8 cellular contexts compared by ENCODE assay signal in the genomic region with DNA sequence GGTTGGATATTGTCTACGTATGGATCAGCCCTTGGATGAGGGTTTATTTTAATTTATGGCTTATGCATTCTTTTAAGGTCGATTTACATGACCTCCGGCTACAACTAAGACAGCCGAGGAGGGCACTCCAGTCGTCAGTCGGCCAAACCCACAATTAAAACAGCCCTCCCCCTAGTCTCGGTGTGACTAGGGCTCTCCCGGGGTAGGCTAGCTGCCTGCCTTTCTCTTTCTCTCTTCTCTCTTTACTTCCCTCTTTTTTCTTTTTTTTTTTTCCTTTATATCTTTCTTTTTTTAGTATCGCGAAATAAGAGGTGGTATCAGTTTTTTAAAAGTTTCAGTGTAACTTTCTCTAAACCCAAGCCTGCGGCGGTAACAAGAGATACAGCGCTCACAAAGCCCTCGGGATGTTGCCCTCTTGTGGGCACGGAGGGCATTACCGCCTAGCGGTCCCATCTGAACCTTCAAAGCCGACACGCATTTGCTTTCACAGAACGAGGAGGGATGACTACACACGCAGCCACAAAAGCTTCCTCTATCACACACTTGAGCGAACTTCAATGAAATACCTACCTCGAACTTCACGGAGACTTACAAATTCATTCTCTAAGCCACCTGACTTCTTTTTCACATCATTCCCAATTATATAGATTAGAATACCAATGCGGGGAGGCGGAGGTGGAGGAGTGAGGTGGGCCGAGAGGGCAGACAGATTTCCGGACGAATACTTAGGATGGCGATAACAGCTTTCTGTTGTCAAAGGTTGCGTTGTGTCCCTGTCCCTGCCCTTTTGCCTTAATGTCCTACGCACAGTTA.
DNase-seq lines count a peak whose midpoint lies in the region; ATAC-seq, FAIRE-seq and TF ChIP-seq lines count a peak whose summit lies in the region.

No MANE protein-coding gene starts in this region.

- H3K4me3 ChIP-seq in BLaER1 treated with 17β-estradiol and CSF1 and Interleukin-3, amounts not matched to agents 10 nM and 100 nM, result peak overlapping the region; percentile 61 to 75 (median 66)
- H3K4me3 ChIP-seq in ectodermal cell (ENCODE audit: insufficient read depth, low read depth, low read length), result peak overlapping the region; percentile 56
- peak overlapping the region; percentile 60 for H3K4me3 ChIP-seq in lower lobe of right lung

- DNase-seq in GM19239 (ENCODE audit: insufficient read length, low spot score) (peak; percentile 87), NCI-H524 treated with DMSO at 0.1 percent for 48 hours (lab: John Stamatoyannopoulos, UW) (peak; percentile 63), lower lobe of right lung (peak; percentile 87)
- peak; percentile 91 for DNase-seq in activated CD4-positive, alpha-beta memory T cell treated with anti-CD3 and anti-CD28 coated beads for 36 hours
- DNase-seq in stimulated activated CD4-positive, alpha-beta T cell treated with anti-CD3 and anti-CD28 coated beads, TNF-alpha, amount 100 ng/mL, for 1 hour (ENCODE audit: low read depth in 3 of 3, low spot score in 1 of 3), result peak; percentile 47 to 82 (median 49)

- peaks cover 4% of the 10 kb centered on the region for H3K36me3 Mint-ChIP-seq in activated CD4-positive, alpha-beta memory T cell treated with anti-CD3 and anti-CD28 coated beads for 36 hours

- H3K27ac Mint-ChIP-seq in activated CD4-positive, alpha-beta memory T cell treated with anti-CD3 and anti-CD28 coated beads for 36 hours, result no peak overlapping the region

- peak overlapping the region; percentile 86 to 99 (median 99) for H3K4me2 ChIP-seq in BLaER1 treated with 17β-estradiol and CSF1 and Interleukin-3, amounts not matched to agents 10 nM and 100 nM

- CTCF ChIA-PET in activated CD4-positive, alpha-beta memory T cell treated with anti-CD3 and anti-CD28 coated beads for 36 hours (lab: Charles Lee), result interaction anchor here (0.7 to 4.2 kb wide), 8 partner anchors 8 to 956 kb away, joined by 3 to 25 read pairs (median 4); no protein-coding TSS in a partner anchor

- H3K27me3 ChIP-seq in BLaER1 treated with 17β-estradiol and CSF1 and Interleukin-3, amounts not matched to agents 10 nM and 100 nM, result peaks cover 94 to 100% (median 97%) of the 10 kb centered on the region in 11 experiments
- peaks cover 100% of the 10 kb centered on the region for H3K27me3 ChIP-seq in ectodermal cell (ENCODE audit: control insufficient read depth, insufficient read depth, low read length, poor library complexity, severe bottlenecking)
- H3K27me3 ChIP-seq in lower lobe of right lung (ENCODE audit: low read depth), result peaks cover 88% of the 10 kb centered on the region

- no peaks in the 10 kb centered on the region for H3K9me3 Mint-ChIP-seq in activated CD4-positive, alpha-beta memory T cell treated with anti-CD3 and anti-CD28 coated beads for 36 hours

- peaks cover 23 to 42% (median 34%) of the 10 kb centered on the region in 10 experiments for H3K4me1 ChIP-seq in BLaER1 treated with 17β-estradiol and CSF1 and Interleukin-3, amounts not matched to agents 10 nM and 100 nM
- peaks cover 5% of the 10 kb centered on the region for H3K4me1 ChIP-seq in ectodermal cell (ENCODE audit: control insufficient read depth, insufficient read depth, low read length)
- peaks cover 40% of the 10 kb centered on the region for H3K4me1 ChIP-seq in lower lobe of right lung

- intact Hi-C loops in activated CD4-positive, alpha-beta memory T cell treated with anti-CD3 and anti-CD28 coated beads for 36 hours (cut with micrococcal nuclease), result loop anchor here (1.0 to 5.0 kb wide), 6 partner anchors 94 to 956 kb away; partner anchors contain the start of gene C11orf58
- intact Hi-C loops in lower lobe of right lung (cut with DNase I), result no loop called here

- 0 to 1% methylated on average over 30 to 32 of the region's 32 CpGs for WGBS in ectodermal cell, 2 experiments

- H3K27me3 Mint-ChIP-seq in activated CD4-positive, alpha-beta memory T cell treated with anti-CD3 and anti-CD28 coated beads for 36 hours, result peaks cover 46% of the 10 kb centered on the region

- peaks cover 0 to 16% (median 9%) of the 10 kb centered on the region in 11 experiments; a peak in 13 of 22 replicates for H3K9me3 ChIP-seq in BLaER1 treated with 17β-estradiol and CSF1 and Interleukin-3, amounts not matched to agents 10 nM and 100 nM (replicated peaks in 1 of 11)
- H3K9me3 ChIP-seq in ectodermal cell (ENCODE audit: control insufficient read depth, low read length) (no peaks in the 10 kb centered on the region), lower lobe of right lung (no peaks in the 10 kb centered on the region)

- peak overlapping the region in 10 of 11 experiments; percentile 30 to 69 (median 64); a peak in 11 of 22 replicates for H3K9ac ChIP-seq in BLaER1 treated with 17β-estradiol and CSF1 and Interleukin-3, amounts not matched to agents 10 nM and 100 nM

- H3K27ac ChIP-seq in BLaER1 treated with 17β-estradiol and CSF1 and Interleukin-3, amounts not matched to agents 10 nM and 100 nM, result no peak overlapping the region
- H3K27ac ChIP-seq in ectodermal cell (ENCODE audit: insufficient read depth, low read depth, low read length, poor library complexity, severe bottlenecking) (no peak overlapping the region), lower lobe of right lung (peak overlapping the region; percentile 80)

- POLR2A ChIA-PET in activated CD4-positive, alpha-beta memory T cell treated with anti-CD3 and anti-CD28 coated beads for 36 hours (lab: Charles Lee), result no interaction called here

- no peaks in the 10 kb centered on the region for H3K36me3 ChIP-seq in BLaER1 treated with 17β-estradiol and CSF1 and Interleukin-3, amounts not matched to agents 10 nM and 100 nM
- H3K36me3 ChIP-seq in ectodermal cell (ENCODE audit: control insufficient read depth, insufficient read depth, low read length), result no peaks in the 10 kb centered on the region
- H3K36me3 ChIP-seq in lower lobe of right lung, result no peaks in the 10 kb centered on the region

- peak overlapping the region; percentile 75 for H3K4me3 Mint-ChIP-seq in activated CD4-positive, alpha-beta memory T cell treated with anti-CD3 and anti-CD28 coated beads for 36 hours

- FAIRE-seq in GM19239 (lab: Jason Lieb, UNC), result peak; percentile 86

- TF ChIP-seq CTCF in lower lobe of right lung (IDR thresholded peaks at IDR 0.05), result peak; percentile 96

- H4K20me1 ChIP-seq in BLaER1 treated with 17β-estradiol and CSF1 and Interleukin-3, amounts not matched to agents 10 nM and 100 nM, result peaks cover 0 to 72% (median 57%) of the 10 kb centered on the region in 11 experiments; a peak in 17 of 22 replicates

- peaks cover 23% of the 10 kb centered on the region for H3K4me1 Mint-ChIP-seq in activated CD4-positive, alpha-beta memory T cell treated with anti-CD3 and anti-CD28 coated beads for 36 hours (ENCODE audit: low read depth)

- peak; percentile 95 for ATAC-seq in HG03439 (IDR thresholded peaks at IDR 0.05; ENCODE audit: unreplicated experiment)
- ATAC-seq in lower lobe of right lung, result peak; percentile 83 to 86
